Comparison of ENCODE assay signal across 10 cellular contexts in the genomic region with DNA sequence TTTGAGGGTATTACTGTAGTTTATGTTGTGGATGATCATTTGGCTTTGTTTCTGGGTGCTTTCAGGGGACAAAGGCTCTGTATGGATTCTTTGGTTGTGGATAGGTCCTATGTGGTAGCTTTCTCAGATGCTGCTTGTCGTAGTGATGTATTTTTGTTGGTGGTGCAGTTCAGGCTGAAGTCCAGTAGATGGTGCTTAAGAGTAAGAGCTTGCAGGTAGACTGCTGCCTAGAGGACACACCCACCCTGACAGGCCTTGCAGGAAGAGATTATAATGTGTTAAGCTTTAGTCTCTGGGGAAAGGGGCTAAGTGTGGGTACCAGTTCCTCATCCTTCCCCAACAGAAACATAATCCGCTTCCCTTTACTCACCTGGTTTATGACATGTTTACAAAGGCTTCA.
DNase-seq lines count a peak whose midpoint lies in the region; ATAC-seq, FAIRE-seq and TF ChIP-seq lines count a peak whose summit lies in the region.
"Had no signal": no experiment of that assay in that cellular context is flagged by ENCODE, and none has a peak within 500 bp of the region (broad histone marks: within the 10 kb centered on the region; RNA-seq: fewer than 3 reads in every experiment).

No MANE protein-coding gene starts in this region.

- 73 to 86% (median 76%) methylated on average over 2 of the region's 2 CpGs for WGBS in spleen, 5 donors

- no peak overlapping the region for H3K27ac ChIP-seq in spleen
- H3K27ac ChIP-seq: BLaER1 treated with 17β-estradiol and CSF1 and Interleukin-3, amounts not matched to agents 10 nM and 100 nM; skin epidermis had no signal

- H3K4me3 ChIP-seq in spleen: no peak overlapping the region
- H3K4me3 ChIP-seq: BLaER1 treated with 17β-estradiol and CSF1 and Interleukin-3, amounts not matched to agents 10 nM and 100 nM; skin epidermis had no signal

- ATAC-seq in GM21619 (IDR thresholded peaks at IDR 0.05; ENCODE audit: unreplicated experiment): peak; percentile 80

- DNase-seq in NK-92 treated with Interleukin-12 subunit alpha and Interleukin-12 subunit beta, amount 100 ng/mL, for 24 hours (lab: John Stamatoyannopoulos, UW): peak; percentile 30
- DNase-seq in NK-92 (lab: John Stamatoyannopoulos, UW; ENCODE audit: unreplicated experiment) (no peak), HT-29 (ENCODE audit: low spot score) (peak; percentile 41), RCC 7860 (ENCODE audit: low spot score) (peak; percentile 13), globus pallidus (ENCODE audit: low spot score) (peak; percentile 17), frontal cortex (ENCODE audit: low spot score in 2 of 2) (no peak), spleen (no peak)

- no peaks in the 10 kb centered on the region for H3K36me3 ChIP-seq in spleen
- H3K36me3 ChIP-seq: BLaER1 treated with 17β-estradiol and CSF1 and Interleukin-3, amounts not matched to agents 10 nM and 100 nM had no signal

- no peak for TF ChIP-seq POLR2A in spleen (IDR thresholded peaks at IDR 0.05)

- peaks cover 0 to 30% (median 8%) of the 10 kb centered on the region in 8 donors for H3K9me3 ChIP-seq in spleen

- FAIRE-seq in RCC 7860 (lab: Jason Lieb, UNC) (no peak), frontal cortex (lab: Jason Lieb, UNC) (no peak)

- H3K4me1 ChIP-seq in spleen: no peaks in the 10 kb centered on the region

- intact Hi-C loops in spleen (cut with DNase I; ENCODE audit: low total_unique reads): no loop called here

- H3K27me3 ChIP-seq in spleen (replicated peaks in 1 of 7): peaks cover 0 to 4% (median 0%) of the 10 kb centered on the region in 7 donors
- H3K27me3 ChIP-seq: BLaER1 treated with 17β-estradiol and CSF1 and Interleukin-3, amounts not matched to agents 10 nM and 100 nM had no signal

- no peak for TF ChIP-seq CTCF in spleen (IDR thresholded peaks at IDR 0.05 in 8 of 11, conservative IDR thresholded peaks at IDR 0.05 in 3 of 11)

Comparison
In these comparisons a context has a peak if more than half of its experiments do, and no peak if none do; other contexts are left out.
1. DNase-seq: peak in NK-92 treated with Interleukin-12 subunit alpha and Interleukin-12 subunit beta, amount 100 ng/mL, for 24 hours (single experiment), HT-29 (single experiment), RCC 7860 (single experiment) and globus pallidus (single experiment); none in NK-92 (single experiment), frontal cortex (0 of 2) and spleen (single experiment).